Comparison of ENCODE assay signal across 10 cellular contexts in the genomic region with DNA sequence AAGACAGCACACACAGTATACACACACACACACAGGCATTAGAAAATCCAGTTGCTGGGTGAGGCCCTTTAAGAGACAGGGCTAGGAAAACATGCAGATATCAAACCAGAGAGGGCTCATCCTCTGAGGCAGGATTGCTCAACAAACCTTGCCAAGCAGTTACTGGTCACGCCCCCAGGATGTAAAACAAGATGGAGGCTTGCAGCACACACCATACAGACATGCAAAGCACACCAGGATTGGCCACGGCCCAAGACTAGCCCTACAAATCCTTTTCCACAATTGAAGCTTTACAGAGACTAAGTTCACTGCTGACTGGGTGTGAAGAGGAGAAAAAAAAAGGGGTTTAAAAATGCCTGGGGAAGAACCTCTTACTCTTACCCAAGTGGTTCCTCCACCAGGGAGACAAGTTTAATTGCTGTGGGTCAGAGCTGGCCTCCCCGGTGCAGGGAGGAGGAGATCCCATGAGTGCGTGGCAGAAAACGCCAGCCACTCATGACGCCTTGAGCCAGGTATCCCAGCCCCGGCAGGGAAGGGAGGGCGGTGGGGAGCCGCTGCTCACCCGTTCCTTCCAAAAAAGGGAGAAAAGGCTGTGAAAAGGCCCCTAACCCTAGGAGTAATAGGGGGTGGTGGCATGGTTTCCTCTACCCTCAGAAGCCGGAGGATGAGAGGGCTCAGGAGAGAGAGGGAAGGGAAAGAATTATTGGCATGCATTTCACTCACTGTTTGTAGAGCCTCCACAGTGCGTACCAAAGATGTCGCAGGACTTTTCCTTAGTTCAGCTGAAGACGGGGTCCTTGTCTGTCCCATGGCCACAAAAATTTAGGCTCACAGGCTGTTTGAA.
DNase-seq lines count a peak whose midpoint lies in the region; ATAC-seq and TF ChIP-seq lines count a peak whose summit lies in the region.
"Had no signal": no experiment of that assay in that cellular context is flagged by ENCODE, and none has a peak within 500 bp of the region (broad histone marks: within the 10 kb centered on the region; RNA-seq: fewer than 3 reads in every experiment).

No MANE protein-coding gene starts in this region.

- no peaks in the 10 kb centered on the region for H3K4me1 ChIP-seq in thymus (ENCODE audit: control insufficient read depth, insufficient read depth, low read length)
- no peaks in the 10 kb centered on the region for H3K4me1 ChIP-seq in Peyer's patch

- H3K9me3 ChIP-seq in iPS-18c (ENCODE audit: control insufficient read depth, insufficient read depth, low read length) = no peaks in the 10 kb centered on the region
- H3K9me3 ChIP-seq in thymus (ENCODE audit: control insufficient read depth) = no peaks in the 10 kb centered on the region
- no peaks in the 10 kb centered on the region for H3K9me3 ChIP-seq in Peyer's patch

- DNase-seq in substantia nigra (lab: John Stamatoyannopoulos, UW) (no peak), Peyer's patch (no peak), NCI-H345 treated with DMSO at 0.1 percent for 48 hours (lab: John Stamatoyannopoulos, UW; ENCODE audit: unreplicated experiment) (no peak)
- DNase-seq: activated effector memory CD4-positive, alpha-beta T cell treated with anti-CD3 and anti-CD28 coated beads, Interleukin-2, amount 50 U/mL, for 16 hours; stimulated activated CD4-positive, alpha-beta T cell treated with anti-CD3 and anti-CD28 coated beads, Interleukin-2, amount 100 ng/mL, for 24 hours had no signal

- WGBS in thymus = 89% methylated on average over 14 of the region's 14 CpGs

- TF ChIP-seq EP300 in Ishikawa (IDR thresholded peaks at IDR 0.05; ENCODE audit: borderline replicate concordance) = no peak

- H3K4me3 ChIP-seq in iPS-18c (ENCODE audit: insufficient read depth, low read depth, low read length) (peak overlapping the region; percentile 43), thymus (ENCODE audit: low read length) (peak overlapping the region; percentile 13), Peyer's patch (no peak overlapping the region)

- TF ChIP-seq RAD21 in Ishikawa (IDR thresholded peaks at IDR 0.05; ENCODE audit: low read depth) = no peak

- no peak for TF ChIP-seq POLR2A in Peyer's patch (IDR thresholded peaks at IDR 0.05)

- ATAC-seq in SK-N-SH treated with all-trans-retinoic acid at 6 μM for 48 hours (peak; percentile 78), GM19035 (IDR thresholded peaks at IDR 0.05; ENCODE audit: unreplicated experiment) (no peak)

- peak overlapping the region; percentile 66 for H3K27ac ChIP-seq in thymus (ENCODE audit: low read depth)
- H3K27ac ChIP-seq in substantia nigra (ENCODE audit: low read depth, low read length, poor library complexity, severe bottlenecking) = no peak overlapping the region
- H3K27ac ChIP-seq in Peyer's patch = no peak overlapping the region

- no peaks in the 10 kb centered on the region for H3K27me3 ChIP-seq in thymus (ENCODE audit: control insufficient read depth, insufficient read depth)
- H3K27me3 ChIP-seq in Peyer's patch = no peaks in the 10 kb centered on the region

- H3K36me3 ChIP-seq in thymus (ENCODE audit: control insufficient read depth, insufficient read depth) = no peaks in the 10 kb centered on the region
- H3K36me3 ChIP-seq in Peyer's patch = no peaks in the 10 kb centered on the region

- no peak for TF ChIP-seq CTCF in Peyer's patch (IDR thresholded peaks at IDR 0.05)

TF ChIP-seq in Ishikawa, 13 proteins besides CTCF, POLR2A, EP300 and RAD21 (continues in another document):
- no peak for TF ChIP-seq TEAD4 (IDR thresholded peaks at IDR 0.05)
- peak; percentile 57 for TF ChIP-seq TAF1 (IDR thresholded peaks at IDR 0.05; ENCODE audit: low read depth)
- no peak for TF ChIP-seq CREB1 (IDR thresholded peaks at IDR 0.05; ENCODE audit: low read depth)
- TF ChIP-seq FOXM1 (IDR thresholded peaks at IDR 0.05; ENCODE audit: borderline replicate concordance, low read depth) = no peak
- no peak for TF ChIP-seq USF1 (IDR thresholded peaks at IDR 0.05)
- TF ChIP-seq NFIC (IDR thresholded peaks at IDR 0.05) = peak; percentile 62
- TF ChIP-seq MAX (IDR thresholded peaks at IDR 0.05) = no peak; the same call in 1 of the 2 replicates
- no peak for TF ChIP-seq EGR1 (IDR thresholded peaks at IDR 0.05)
- no peak for TF ChIP-seq ZBTB7A (IDR thresholded peaks at IDR 0.05; ENCODE audit: low read depth)
- TF ChIP-seq YY1 (IDR thresholded peaks at IDR 0.05; ENCODE audit: low read depth) = peak; percentile 91

TF ChIP-seq in SK-N-SH treated with all-trans-retinoic acid at 6 μM for 48 hours, 23 proteins besides CTCF, POLR2A, EP300 and RAD21:
- TF ChIP-seq, protein P1, sequence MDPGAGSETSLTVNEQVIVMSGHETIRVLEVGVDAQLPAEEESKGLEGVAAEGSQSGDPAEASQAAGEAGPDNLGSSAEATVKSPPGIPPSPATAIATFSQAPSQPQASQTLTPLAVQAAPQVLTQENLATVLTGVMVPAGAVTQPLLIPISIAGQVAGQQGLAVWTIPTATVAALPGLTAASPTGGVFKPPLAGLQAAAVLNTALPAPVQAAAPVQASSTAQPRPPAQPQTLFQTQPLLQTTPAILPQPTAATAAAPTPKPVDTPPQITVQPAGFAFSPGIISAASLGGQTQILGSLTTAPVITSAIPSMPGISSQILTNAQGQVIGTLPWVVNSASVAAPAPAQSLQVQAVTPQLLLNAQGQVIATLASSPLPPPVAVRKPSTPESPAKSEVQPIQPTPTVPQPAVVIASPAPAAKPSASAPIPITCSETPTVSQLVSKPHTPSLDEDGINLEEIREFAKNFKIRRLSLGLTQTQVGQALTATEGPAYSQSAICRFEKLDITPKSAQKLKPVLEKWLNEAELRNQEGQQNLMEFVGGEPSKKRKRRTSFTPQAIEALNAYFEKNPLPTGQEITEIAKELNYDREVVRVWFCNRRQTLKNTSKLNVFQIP (CRISPR knock-in tag; IDR thresholded peaks at IDR 0.05; ENCODE audit: borderline replicate concordance, low read depth) = no peak
- TF ChIP-seq GLIS3 (CRISPR knock-in tag; IDR thresholded peaks at IDR 0.05) (no peak), TOX (CRISPR knock-in tag; IDR thresholded peaks at IDR 0.05; ENCODE audit: borderline replicate concordance) (no peak), ZC3H10 (CRISPR knock-in tag; IDR thresholded peaks at IDR 0.05) (no peak), TCF4 (CRISPR knock-in tag; IDR thresholded peaks at IDR 0.05; ENCODE audit: borderline replicate concordance) (no peak)
TF ChIP-seq in SK-N-SH treated with all-trans-retinoic acid at 6 μM for 48 hours: peak in this region for 0.

Comparison
In these comparisons a context has a peak if more than half of its experiments do, and no peak if none do; other contexts are left out.
1. H3K4me3 ChIP-seq: peak in iPS-18c (single experiment) and thymus (single experiment); none in Peyer's patch (0 of 4).